ENCODE assay signal across 25 cellular contexts in the genomic region with DNA sequence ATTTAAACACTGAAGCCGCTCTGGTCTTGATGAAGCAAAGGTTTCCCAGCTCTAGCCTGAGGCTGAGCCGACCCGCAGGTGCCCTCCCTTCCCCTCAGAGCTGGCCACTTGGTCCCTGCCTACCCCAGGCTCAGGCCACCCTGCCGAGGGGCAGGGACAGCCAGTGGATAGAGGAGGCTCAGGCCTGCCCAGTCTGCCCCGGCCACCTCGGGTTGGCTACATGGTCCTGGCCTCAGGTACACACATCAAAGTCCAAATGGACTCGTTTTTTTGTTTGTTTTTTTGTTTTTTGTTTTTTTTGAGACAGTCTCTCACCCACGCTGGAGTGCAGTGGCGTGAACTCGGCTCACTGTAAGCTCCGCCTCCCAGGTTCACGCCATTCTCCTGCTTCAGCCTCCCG. TPM values are rescaled to one million over a fixed set of nuclear protein-coding genes. Genes with fewer than 3 reads are reported as not detected.
DNase-seq lines count a peak whose midpoint lies in the region; ATAC-seq, FAIRE-seq and TF ChIP-seq lines count a peak whose summit lies in the region.
"Had no signal": no experiment of that assay in that cellular context is flagged by ENCODE, and none has a peak within 500 bp of the region (broad histone marks: within the 10 kb centered on the region; RNA-seq: fewer than 3 reads in every experiment).

No MANE protein-coding gene starts in this region.

- H3K27ac Mint-ChIP-seq in activated CD4-positive, alpha-beta T cell treated with anti-CD3 and anti-CD28 coated beads, Interleukin-2, amount 10 ng/mL, durations not matched to agents 7 days and 5 days: peak overlapping the region; percentile 11
- H3K27ac Mint-ChIP-seq in stimulated activated naive B cell treated with anti-CD40 and anti-IgM and Interleukin-4, amounts not matched to agents 10 μg/mL and 1 μg/mL and 100 μg/mL, for 72 hours: peak overlapping the region; percentile 75

- ATAC-seq in HepG2 (no peak), GM21423 (IDR thresholded peaks at IDR 0.05; ENCODE audit: unreplicated experiment) (no peak)
- no peak for ATAC-seq in stimulated activated naive B cell treated with anti-CD40 and anti-IgM and Interleukin-4, amounts not matched to agents 10 μg/mL and 1 μg/mL and 100 μg/mL, for 72 hours (replicated peaks)
- ATAC-seq: GM12878, HCT116 had no signal

- peaks cover 22 to 31% of the 10 kb centered on the region in 2 experiments for H3K36me3 ChIP-seq in HepG2 (replicated peaks in 1 of 2; ENCODE audit: control insufficient read depth in 1 of 2, insufficient read depth in 2 of 2, low read length in 2 of 2)
- peaks cover 38% of the 10 kb centered on the region for H3K36me3 ChIP-seq in effector memory CD4-positive, alpha-beta T cell (ENCODE audit: control insufficient read depth, insufficient read depth, low read length)

- no peak for TF ChIP-seq RAD21 in HepG2 (CRISPR knock-in tag; IDR thresholded peaks at IDR 0.05)

- no peak for FAIRE-seq in HepG2 (lab: Jason Lieb, UNC)
- FAIRE-seq: G401.6, GM12878, H1 had no signal

- H3K9me3 Mint-ChIP-seq in activated CD4-positive, alpha-beta T cell treated with anti-CD3 and anti-CD28 coated beads, Interleukin-2, amount 10 ng/mL, durations not matched to agents 7 days and 5 days: no peaks in the 10 kb centered on the region
- no peaks in the 10 kb centered on the region for H3K9me3 Mint-ChIP-seq in stimulated activated naive B cell treated with anti-CD40 and anti-IgM and Interleukin-4, amounts not matched to agents 10 μg/mL and 1 μg/mL and 100 μg/mL, for 72 hours

- TF ChIP-seq CTCF in RWPE1 (conservative IDR thresholded peaks at IDR 0.05; ENCODE audit: low read depth) (no peak), HepG2 (CRISPR knock-in tag; IDR thresholded peaks at IDR 0.05) (no peak)

- DNase-seq in activated CD4-positive, alpha-beta T cell treated with anti-CD3 and anti-CD28 coated beads, Interleukin-2, amount 10 ng/mL, durations not matched to agents 7 days and 5 days: no peak
- no peak for DNase-seq in activated CD4-positive, alpha-beta T cell treated with anti-CD3 and anti-CD28 coated beads, Interleukin-2, amount 50 U/mL, for 4 hours
- no peak for DNase-seq in RWPE1 (ENCODE audit: low spot score)
- no peak for DNase-seq in HepG2 (ENCODE audit: low spot score)
- DNase-seq in stimulated activated naive B cell treated with anti-CD40 and anti-IgM and Interleukin-4, amounts not matched to agents 10 μg/mL and 1 μg/mL and 100 μg/mL, for 72 hours: no peak
- DNase-seq in NCI-H1436 (lab: John Stamatoyannopoulos, UW): no peak
- no peak for DNase-seq in effector memory CD4-positive, alpha-beta T cell
- DNase-seq: Calu3, Karpas-422, NCI-H1092, NCI-H1417 treated with DMSO at 0.1 percent for 48 hours, NCI-H187, NCI-H2081 treated with DMSO at 0.1 percent for 48 hours, NCI-H2171, NCI-H226, NCI-H510A, Peyer's patch, SIG-M5, SK-N-SH had no signal

- H3K4me1 ChIP-seq in HepG2 (ENCODE audit: insufficient read depth, low read length): peaks cover 57% of the 10 kb centered on the region
- peaks cover 5% of the 10 kb centered on the region for H3K4me1 ChIP-seq in effector memory CD4-positive, alpha-beta T cell (ENCODE audit: control insufficient read depth, insufficient read depth, low read length, poor library complexity, severe bottlenecking)

- TSS peak; percentile 53 for BruUV-seq in HepG2 (replicated peaks; lab: Mats Ljungman, UMichigan)

- H3K4me3 Mint-ChIP-seq in activated CD4-positive, alpha-beta T cell treated with anti-CD3 and anti-CD28 coated beads, Interleukin-2, amount 10 ng/mL, durations not matched to agents 7 days and 5 days: no peak overlapping the region
- H3K4me3 Mint-ChIP-seq in stimulated activated naive B cell treated with anti-CD40 and anti-IgM and Interleukin-4, amounts not matched to agents 10 μg/mL and 1 μg/mL and 100 μg/mL, for 72 hours: no peak overlapping the region

- WGBS in HepG2 (ENCODE audit: low lambda C conversion rate): 60% methylated on average over 13 of the region's 13 CpGs

- in situ Hi-C loops in HepG2 (cut with HindIII; ENCODE audit: extremely low pct_ligation_motif_present, low pct_unique_long_range_greater_than_20kb): no loop called here

- H3K9me3 ChIP-seq in HepG2 (ENCODE audit: low read length): no peaks in the 10 kb centered on the region
- H3K9me3 ChIP-seq in effector memory CD4-positive, alpha-beta T cell (ENCODE audit: control insufficient read depth, low read length): no peaks in the 10 kb centered on the region
- H3K9me3 ChIP-seq: Peyer's patch, SK-N-SH had no signal

- H3K4me2 ChIP-seq in HepG2 (ENCODE audit: low read depth, low read length): no peak overlapping the region
- H3K4me2 ChIP-seq: SK-N-SH had no signal

- no peaks in the 10 kb centered on the region for H4K20me1 ChIP-seq in HepG2 (ENCODE audit: insufficient read depth, low read length)

- H3K27me3 ChIP-seq in HepG2 (ENCODE audit: control insufficient read depth in 1 of 2, insufficient read depth in 2 of 2, low read length in 2 of 2): no peaks in the 10 kb centered on the region
- H3K27me3 ChIP-seq in effector memory CD4-positive, alpha-beta T cell (replicated peaks; ENCODE audit: control insufficient read depth, insufficient read depth, low read length, poor library complexity, severe bottlenecking): no peaks in the 10 kb centered on the region
- H3K27me3 ChIP-seq: Peyer's patch had no signal

- CTCF ChIA-PET in activated CD4-positive, alpha-beta T cell treated with anti-CD3 and anti-CD28 coated beads, Interleukin-2, amount 10 ng/mL, durations not matched to agents 7 days and 5 days (lab: Charles Lee): interaction anchor here (0.6 to 2.9 kb wide), 5 partner anchors 8 to 70 kb away, joined by 3 to 7 read pairs (median 5); no protein-coding TSS in a partner anchor
- CTCF ChIA-PET in RWPE1 (lab: Yijun Ruan, JAX) (interaction anchor here (0.6 to 4.4 kb wide), 5 partner anchors 11 to 470 kb away, joined by 3 to 56 read pairs (median 3); no protein-coding TSS in a partner anchor), HepG2 (lab: Yijun Ruan, JAX; ENCODE audit: low intra/inter-chr PET ratio, low total read pairs) (interaction anchor here (7.5 kb wide), 1 partner anchor 64 kb away, joined by 179 read pairs; no protein-coding TSS in a partner anchor)

- POLR2A ChIA-PET in activated CD4-positive, alpha-beta T cell treated with anti-CD3 and anti-CD28 coated beads, Interleukin-2, amount 10 ng/mL, durations not matched to agents 7 days and 5 days (lab: Charles Lee): no interaction called here
- POLR2A ChIA-PET in RWPE1 (lab: Yijun Ruan, JAX; ENCODE audit: low non-redundant PET): no interaction called here
- POLR2A ChIA-PET in HepG2 (lab: Yijun Ruan, JAX): interaction anchor here (0.8 to 5.7 kb wide), 4 partner anchors 22 to 119 kb away, joined by 3 to 45 read pairs (median 19); no protein-coding TSS in a partner anchor

- H2AFZ ChIP-seq in HepG2 (ENCODE audit: low read length): no peak overlapping the region

- H3K27ac ChIP-seq in RWPE1 (peak overlapping the region; percentile 53), HepG2 (ENCODE audit: extremely low read length, insufficient read depth, low read length) (no peak overlapping the region)
- no peak overlapping the region for H3K27ac ChIP-seq in effector memory CD4-positive, alpha-beta T cell (ENCODE audit: insufficient read depth, low read length, poor library complexity, severe bottlenecking)
- H3K27ac ChIP-seq: HL-60, Peyer's patch had no signal

- H3K4me1 Mint-ChIP-seq in activated CD4-positive, alpha-beta T cell treated with anti-CD3 and anti-CD28 coated beads, Interleukin-2, amount 10 ng/mL, durations not matched to agents 7 days and 5 days: no peaks in the 10 kb centered on the region
- peaks cover 0 to 10% of the 10 kb centered on the region in 2 donors for H3K4me1 Mint-ChIP-seq in stimulated activated naive B cell treated with anti-CD40 and anti-IgM and Interleukin-4, amounts not matched to agents 10 μg/mL and 1 μg/mL and 100 μg/mL, for 72 hours

- H3K9ac ChIP-seq in HepG2 (ENCODE audit: insufficient read depth, low read depth, low read length): no peak overlapping the region
- H3K9ac ChIP-seq: SK-N-SH had no signal

- no peak overlapping the region for H3K4me3 ChIP-seq in HepG2 (replicated peaks in 1 of 3; ENCODE audit: insufficient read depth in 1 of 3, low read depth in 2 of 3, low read length in 3 of 3)
- no peak overlapping the region for H3K4me3 ChIP-seq in effector memory CD4-positive, alpha-beta T cell (ENCODE audit: insufficient read depth, low read depth, low read length, poor library complexity, severe bottlenecking)
- H3K4me3 ChIP-seq: GM12878, Peyer's patch had no signal

- TF ChIP-seq EP300 in HepG2 (IDR thresholded peaks at IDR 0.05; ENCODE audit: low read depth in 2 of 2, low read length in 2 of 2) (no peak), HepG2 (CRISPR knock-in tag; IDR thresholded peaks at IDR 0.05; ENCODE audit: borderline replicate concordance) (no peak)

- peaks cover 29% of the 10 kb centered on the region for H3K36me3 Mint-ChIP-seq in activated CD4-positive, alpha-beta T cell treated with anti-CD3 and anti-CD28 coated beads, Interleukin-2, amount 10 ng/mL, durations not matched to agents 7 days and 5 days (ENCODE audit: low read depth)
- H3K36me3 Mint-ChIP-seq in stimulated activated naive B cell treated with anti-CD40 and anti-IgM and Interleukin-4, amounts not matched to agents 10 μg/mL and 1 μg/mL and 100 μg/mL, for 72 hours: peaks cover 25 to 32% of the 10 kb centered on the region in 2 donors

- H3K27me3 Mint-ChIP-seq in activated CD4-positive, alpha-beta T cell treated with anti-CD3 and anti-CD28 coated beads, Interleukin-2, amount 10 ng/mL, durations not matched to agents 7 days and 5 days: no peaks in the 10 kb centered on the region
- H3K27me3 Mint-ChIP-seq in stimulated activated naive B cell treated with anti-CD40 and anti-IgM and Interleukin-4, amounts not matched to agents 10 μg/mL and 1 μg/mL and 100 μg/mL, for 72 hours: peaks cover 0 to 6% of the 10 kb centered on the region in 2 donors

- no peaks in the 10 kb centered on the region for H3K79me2 ChIP-seq in HepG2 (ENCODE audit: insufficient read depth, low read length)

- no peak for TF ChIP-seq POLR2A in HepG2 (IDR thresholded peaks at IDR 0.05; ENCODE audit: insufficient read depth in 1 of 2, low read depth in 2 of 2, low read length in 2 of 2)

- intact Hi-C loops in HepG2 (cut with micrococcal nuclease; ENCODE audit: unreplicated experiment): loop anchor here (5.0 kb wide), 2 partner anchors 52 to 167 kb away; no protein-coding TSS in a partner anchor

RNA-seq across cellular contexts. Expression of a gene that starts 23.8 kb away (rescaled TPM):
- total RNA-seq in activated CD4-positive, alpha-beta T cell treated with anti-CD3 and anti-CD28 coated beads, Interleukin-2, amount 10 ng/mL, durations not matched to agents 7 days and 5 days: 100 to 1,000 TPM; 301 to 305 TPM
- 21.2 and 35.4 TPM in 2 replicates for total RNA-seq in HepG2 (2016; rRNA removed; fragmentation: Illumina TruSeq; extraction: Trizol)
- 9.8 and 10.0 TPM in 2 replicates for total RNA-seq in HepG2 (2016; cell fraction: cytosol; rRNA removed; fragmentation: Illumina TruSeq; extraction: Trizol; ENCODE audit: low read depth)
- 23.8 and 32.4 TPM in 2 replicates for total RNA-seq in HepG2 (2016; cell fraction: insoluble cytoplasmic fraction; rRNA removed; fragmentation: Illumina TruSeq; extraction: Trizol)
- total RNA-seq in HepG2 (2016; cell fraction: membrane; rRNA removed; fragmentation: Illumina TruSeq; extraction: Trizol): 15.9 and 17.1 TPM in 2 replicates
- 24.3 and 29.3 TPM in 2 replicates for total RNA-seq in HepG2 (2016; cell fraction: nucleus; rRNA removed; fragmentation: Illumina TruSeq; extraction: Trizol)
- polyA plus RNA-seq in HepG2 (2011; rRNA removed): 15.7 and 20.3 TPM in 2 replicates
- polyA plus RNA-seq in HepG2 (2011; cell fraction: cytosol; rRNA removed): 8.7 and 16.8 TPM in 2 replicates
- 68.2 and 101 TPM in 2 replicates for polyA plus RNA-seq in HepG2 (2011; cell fraction: nucleus; rRNA removed)
- polyA plus RNA-seq in HepG2 (2012): 16.3 and 27.3 TPM in 2 replicates
- polyA plus RNA-seq in HepG2 (2016; cell fraction: cytosol; fragmentation: Illumina TruSeq; extraction: Trizol; ENCODE audit: low read depth): 5.5 and 6.4 TPM in 2 replicates
- polyA plus RNA-seq in HepG2 (2016; cell fraction: insoluble cytoplasmic fraction; fragmentation: Illumina TruSeq; extraction: Trizol; ENCODE audit: low read depth): 59.5 and 79.8 TPM in 2 replicates
- 10.8 and 13.8 TPM in 2 replicates for polyA plus RNA-seq in HepG2 (2016; cell fraction: membrane; fragmentation: Illumina TruSeq; extraction: Trizol; ENCODE audit: low read depth)
- 133 and 138 TPM in 2 replicates for polyA plus RNA-seq in HepG2 (2016; cell fraction: nucleus; fragmentation: Illumina TruSeq; extraction: Trizol; ENCODE audit: insufficient read depth, low read depth)
- polyA minus RNA-seq in HepG2 (2011; rRNA and poly(A)+ RNA removed; ENCODE audit: low replicate concordance): 12.7 and 22.2 TPM in 2 replicates
- polyA minus RNA-seq in HepG2 (2011; cell fraction: cytosol; rRNA and poly(A)+ RNA removed): 7.4 and 8.9 TPM in 2 replicates
- polyA minus RNA-seq in HepG2 (2011; cell fraction: nucleus; rRNA and poly(A)+ RNA removed): 10.9 and 13.8 TPM in 2 replicates

RNA-seq across cellular contexts. Expression of a gene that starts 24.0 kb away (rescaled TPM):
- 10 to 100 TPM; 20.9 to 22.3 TPM for total RNA-seq in activated CD4-positive, alpha-beta T cell treated with anti-CD3 and anti-CD28 coated beads, Interleukin-2, amount 10 ng/mL, durations not matched to agents 7 days and 5 days
- total RNA-seq in HepG2 (2016; rRNA removed; fragmentation: Illumina TruSeq; extraction: Trizol): 15.5 and 25.8 TPM in 2 replicates
- total RNA-seq in HepG2 (2016; cell fraction: cytosol; rRNA removed; fragmentation: Illumina TruSeq; extraction: Trizol; ENCODE audit: low read depth): 9.2 and 12.7 TPM in 2 replicates
- 14.4 and 26.2 TPM in 2 replicates for total RNA-seq in HepG2 (2016; cell fraction: insoluble cytoplasmic fraction; rRNA removed; fragmentation: Illumina TruSeq; extraction: Trizol)
- 28.5 and 34.5 TPM in 2 replicates for total RNA-seq in HepG2 (2016; cell fraction: membrane; rRNA removed; fragmentation: Illumina TruSeq; extraction: Trizol)
- 20.4 and 23.0 TPM in 2 replicates for total RNA-seq in HepG2 (2016; cell fraction: nucleus; rRNA removed; fragmentation: Illumina TruSeq; extraction: Trizol)
- 19.0 and 36.1 TPM in 2 replicates for polyA plus RNA-seq in HepG2 (2011; rRNA removed)
- 18.9 and 32.3 TPM in 2 replicates for polyA plus RNA-seq in HepG2 (2011; cell fraction: cytosol; rRNA removed)
- 79.1 and 84.6 TPM in 2 replicates for polyA plus RNA-seq in HepG2 (2011; cell fraction: nucleus; rRNA removed)
- polyA plus RNA-seq in HepG2 (2012): 16.1 and 20.7 TPM in 2 replicates
- polyA plus RNA-seq in HepG2 (2016; cell fraction: cytosol; fragmentation: Illumina TruSeq; extraction: Trizol; ENCODE audit: low read depth): 9.4 and 10.4 TPM in 2 replicates
- polyA plus RNA-seq in HepG2 (2016; cell fraction: insoluble cytoplasmic fraction; fragmentation: Illumina TruSeq; extraction: Trizol; ENCODE audit: low read depth): 14.1 and 16.2 TPM in 2 replicates
- 21.6 and 23.3 TPM in 2 replicates for polyA plus RNA-seq in HepG2 (2016; cell fraction: membrane; fragmentation: Illumina TruSeq; extraction: Trizol; ENCODE audit: low read depth)
- polyA plus RNA-seq in HepG2 (2016; cell fraction: nucleus; fragmentation: Illumina TruSeq; extraction: Trizol; ENCODE audit: insufficient read depth, low read depth): 36.1 and 41.5 TPM in 2 replicates
- 7.1 and 61.3 TPM in 2 replicates for polyA minus RNA-seq in HepG2 (2011; rRNA and poly(A)+ RNA removed; ENCODE audit: low replicate concordance)
- 18.8 and 21.5 TPM in 2 replicates for polyA minus RNA-seq in HepG2 (2011; cell fraction: cytosol; rRNA and poly(A)+ RNA removed)
- polyA minus RNA-seq in HepG2 (2011; cell fraction: nucleus; rRNA and poly(A)+ RNA removed): 6.4 and 8.5 TPM in 2 replicates

RNA-seq across cellular contexts. Expression of a gene that starts 33.0 kb away (rescaled TPM):
- total RNA-seq in activated CD4-positive, alpha-beta T cell treated with anti-CD3 and anti-CD28 coated beads, Interleukin-2, amount 10 ng/mL, durations not matched to agents 7 days and 5 days: 100 to 1,000 TPM; 116 to 137 TPM
- total RNA-seq in HepG2 (2016; rRNA removed; fragmentation: Illumina TruSeq; extraction: Trizol): 104 and 131 TPM in 2 replicates
- total RNA-seq in HepG2 (2016; cell fraction: cytosol; rRNA removed; fragmentation: Illumina TruSeq; extraction: Trizol; ENCODE audit: low read depth): 19.5 and 20.5 TPM in 2 replicates
- total RNA-seq in HepG2 (2016; cell fraction: insoluble cytoplasmic fraction; rRNA removed; fragmentation: Illumina TruSeq; extraction: Trizol): 103 and 128 TPM in 2 replicates
- 43.3 and 44.2 TPM in 2 replicates for total RNA-seq in HepG2 (2016; cell fraction: membrane; rRNA removed; fragmentation: Illumina TruSeq; extraction: Trizol)
- total RNA-seq in HepG2 (2016; cell fraction: nucleus; rRNA removed; fragmentation: Illumina TruSeq; extraction: Trizol): 39.3 and 41.5 TPM in 2 replicates
- polyA plus RNA-seq in HepG2 (2011; rRNA removed): 29.8 and 43.9 TPM in 2 replicates
- 22.0 and 30.6 TPM in 2 replicates for polyA plus RNA-seq in HepG2 (2011; cell fraction: cytosol; rRNA removed)
- 12.8 and 13.8 TPM in 2 replicates for polyA plus RNA-seq in HepG2 (2011; cell fraction: nucleus; rRNA removed)
- polyA plus RNA-seq in HepG2 (2012): 30.0 and 43.7 TPM in 2 replicates
- polyA plus RNA-seq in HepG2 (2016; cell fraction: cytosol; fragmentation: Illumina TruSeq; extraction: Trizol; ENCODE audit: low read depth): 10.3 and 11.7 TPM in 2 replicates
- 140 and 142 TPM in 2 replicates for polyA plus RNA-seq in HepG2 (2016; cell fraction: insoluble cytoplasmic fraction; fragmentation: Illumina TruSeq; extraction: Trizol; ENCODE audit: low read depth)
- 24.5 and 24.6 TPM in 2 replicates for polyA plus RNA-seq in HepG2 (2016; cell fraction: membrane; fragmentation: Illumina TruSeq; extraction: Trizol; ENCODE audit: low read depth)
- 69.4 and 73.3 TPM in 2 replicates for polyA plus RNA-seq in HepG2 (2016; cell fraction: nucleus; fragmentation: Illumina TruSeq; extraction: Trizol; ENCODE audit: insufficient read depth, low read depth)
- polyA minus RNA-seq in HepG2 (2011; rRNA and poly(A)+ RNA removed; ENCODE audit: low replicate concordance): 12.5 and 24.7 TPM in 2 replicates
- polyA minus RNA-seq in HepG2 (2011; cell fraction: cytosol; rRNA and poly(A)+ RNA removed): 19.7 and 22.7 TPM in 2 replicates
- polyA minus RNA-seq in HepG2 (2011; cell fraction: nucleus; rRNA and poly(A)+ RNA removed): 10.8 and 13.7 TPM in 2 replicates

RNA-seq across cellular contexts. Expression of a gene that starts 47.9 kb away (rescaled TPM):
- under 1 TPM; 0.25 to 0.27 TPM for total RNA-seq in activated CD4-positive, alpha-beta T cell treated with anti-CD3 and anti-CD28 coated beads, Interleukin-2, amount 10 ng/mL, durations not matched to agents 7 days and 5 days
- total RNA-seq in HepG2 (2016; rRNA removed; fragmentation: Illumina TruSeq; extraction: Trizol): 40.2 and 103 TPM in 2 replicates
- 18.3 and 22.4 TPM in 2 replicates for total RNA-seq in HepG2 (2016; cell fraction: cytosol; rRNA removed; fragmentation: Illumina TruSeq; extraction: Trizol; ENCODE audit: low read depth)
- 38.7 and 106 TPM in 2 replicates for total RNA-seq in HepG2 (2016; cell fraction: insoluble cytoplasmic fraction; rRNA removed; fragmentation: Illumina TruSeq; extraction: Trizol)
- total RNA-seq in HepG2 (2016; cell fraction: membrane; rRNA removed; fragmentation: Illumina TruSeq; extraction: Trizol): 39.4 and 45.4 TPM in 2 replicates
- total RNA-seq in HepG2 (2016; cell fraction: nucleus; rRNA removed; fragmentation: Illumina TruSeq; extraction: Trizol): 114 and 144 TPM in 2 replicates
- polyA plus RNA-seq in HepG2 (2011; rRNA removed): 109 and 159 TPM in 2 replicates
- 87.8 and 132 TPM in 2 replicates for polyA plus RNA-seq in HepG2 (2011; cell fraction: cytosol; rRNA removed)
- polyA plus RNA-seq in HepG2 (2011; cell fraction: nucleus; rRNA removed): 914 and 1,354 TPM in 2 replicates
- polyA plus RNA-seq in HepG2 (2012): 127 and 140 TPM in 2 replicates
- 6.7 and 7.6 TPM in 2 replicates for polyA plus RNA-seq in HepG2 (2016; cell fraction: cytosol; fragmentation: Illumina TruSeq; extraction: Trizol; ENCODE audit: low read depth)
- polyA plus RNA-seq in HepG2 (2016; cell fraction: insoluble cytoplasmic fraction; fragmentation: Illumina TruSeq; extraction: Trizol; ENCODE audit: low read depth): 36.5 and 42.1 TPM in 2 replicates
- polyA plus RNA-seq in HepG2 (2016; cell fraction: membrane; fragmentation: Illumina TruSeq; extraction: Trizol; ENCODE audit: low read depth): 24.3 and 24.6 TPM in 2 replicates
- polyA plus RNA-seq in HepG2 (2016; cell fraction: nucleus; fragmentation: Illumina TruSeq; extraction: Trizol; ENCODE audit: insufficient read depth, low read depth): 393 and 407 TPM in 2 replicates
- polyA minus RNA-seq in HepG2 (2011; rRNA and poly(A)+ RNA removed; ENCODE audit: low replicate concordance): 7.3 and 222 TPM in 2 replicates
- 97.8 and 100 TPM in 2 replicates for polyA minus RNA-seq in HepG2 (2011; cell fraction: cytosol; rRNA and poly(A)+ RNA removed)
- 130 and 153 TPM in 2 replicates for polyA minus RNA-seq in HepG2 (2011; cell fraction: nucleus; rRNA and poly(A)+ RNA removed)

Comparison
In these comparisons a context has a peak if more than half of its experiments do, and no peak if none do; other contexts are left out.
1. RNA of a gene that starts 23.8 kb away (total RNA-seq): 301 to 305 TPM in activated CD4-positive, alpha-beta T cell treated with anti-CD3 and anti-CD28 coated beads, Interleukin-2, amount 10 ng/mL, durations not matched to agents 7 days and 5 days; 9.8 to 35.4 TPM in HepG2; every median in the first group is over 4 times any median in the second.